In genomic region chr1:21952806-21953514, GRCh38 we compare ENCODE assay signal across 1 cellular context.
TF ChIP-seq lines count a peak whose summit lies in the region.

No MANE protein-coding gene starts in this region.

TF ChIP-seq in IMR-90, 13 proteins besides CTCF, POLR2A, EP300 and RAD21:
- TF ChIP-seq, protein P1, sequence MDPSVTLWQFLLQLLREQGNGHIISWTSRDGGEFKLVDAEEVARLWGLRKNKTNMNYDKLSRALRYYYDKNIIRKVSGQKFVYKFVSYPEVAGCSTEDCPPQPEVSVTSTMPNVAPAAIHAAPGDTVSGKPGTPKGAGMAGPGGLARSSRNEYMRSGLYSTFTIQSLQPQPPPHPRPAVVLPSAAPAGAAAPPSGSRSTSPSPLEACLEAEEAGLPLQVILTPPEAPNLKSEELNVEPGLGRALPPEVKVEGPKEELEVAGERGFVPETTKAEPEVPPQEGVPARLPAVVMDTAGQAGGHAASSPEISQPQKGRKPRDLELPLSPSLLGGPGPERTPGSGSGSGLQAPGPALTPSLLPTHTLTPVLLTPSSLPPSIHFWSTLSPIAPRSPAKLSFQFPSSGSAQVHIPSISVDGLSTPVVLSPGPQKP (IDR thresholded peaks at IDR 0.05; ENCODE audit: borderline replicate concordance, low read depth, low read length), result no peak
- TF ChIP-seq RFX5 (IDR thresholded peaks at IDR 0.05; ENCODE audit: low read depth, low read length) (no peak), CHD1 (IDR thresholded peaks at IDR 0.05; ENCODE audit: low read depth, low read length) (no peak), RCOR1 (IDR thresholded peaks at IDR 0.05; ENCODE audit: insufficient replicate concordance, low read length) (no peak), SMC3 (IDR thresholded peaks at IDR 0.05; ENCODE audit: low read depth, low read length) (no peak)
- TF ChIP-seq, protein P2, sequence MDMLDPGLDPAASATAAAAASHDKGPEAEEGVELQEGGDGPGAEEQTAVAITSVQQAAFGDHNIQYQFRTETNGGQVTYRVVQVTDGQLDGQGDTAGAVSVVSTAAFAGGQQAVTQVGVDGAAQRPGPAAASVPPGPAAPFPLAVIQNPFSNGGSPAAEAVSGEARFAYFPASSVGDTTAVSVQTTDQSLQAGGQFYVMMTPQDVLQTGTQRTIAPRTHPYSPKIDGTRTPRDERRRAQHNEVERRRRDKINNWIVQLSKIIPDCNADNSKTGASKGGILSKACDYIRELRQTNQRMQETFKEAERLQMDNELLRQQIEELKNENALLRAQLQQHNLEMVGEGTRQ (IDR thresholded peaks at IDR 0.05; ENCODE audit: low read depth, low read length), result no peak
